33 cellular contexts compared by ENCODE assay signal in genomic region chr10:131560726-131561390, GRCh38.
"Had no signal": no experiment of that assay in that cellular context is flagged by ENCODE, and none has a peak within 500 bp of the region (broad histone marks: within the 10 kb centered on the region; RNA-seq: fewer than 3 reads in every experiment).

No MANE protein-coding gene starts in this region.

- H3K36me3 ChIP-seq: brain microvascular endothelial cell, Peyer's patch, WERI-Rb-1 had no signal

- H3K4me1 ChIP-seq: Peyer's patch had no signal

- H3K27me3 Mint-ChIP-seq: activated CD8-positive, alpha-beta T cell treated with anti-CD3 and anti-CD28 coated beads for 36 hours had no signal

- H3K4me1 Mint-ChIP-seq: activated naive CD8-positive, alpha-beta T cell treated with anti-CD3 and anti-CD28 coated beads for 36 hours; activated T-helper 17 cell treated with anti-CD3 and anti-CD28 coated beads, Interleukin-2, amount 50 U/mL, for 72 hours; T-cell; T-helper 17 cell had no signal

- H3K36me3 Mint-ChIP-seq: activated naive CD8-positive, alpha-beta T cell treated with anti-CD3 and anti-CD28 coated beads for 36 hours; T-cell had no signal

- H3K27me3 ChIP-seq: brain microvascular endothelial cell, Peyer's patch had no signal

- H3K4me3 Mint-ChIP-seq: activated CD8-positive, alpha-beta T cell treated with anti-CD3 and anti-CD28 coated beads for 36 hours; activated naive CD8-positive, alpha-beta T cell treated with anti-CD3 and anti-CD28 coated beads for 36 hours; activated T-cell treated with anti-CD3 and anti-CD28 coated beads, Interleukin-2, amount 50 U/mL, for 72 hours; activated T-helper 17 cell treated with anti-CD3 and anti-CD28 coated beads, Interleukin-2, amount 50 U/mL, for 72 hours; T-cell; T-helper 17 cell had no signal

- FAIRE-seq: K562 had no signal

- DNase-seq: activated CD4-positive, alpha-beta T cell treated with anti-CD3 and anti-CD28 coated beads for 1 hour; activated CD4-positive, alpha-beta T cell treated with anti-CD3 and anti-CD28 coated beads for 48 hours; activated CD4-positive, alpha-beta T cell treated with anti-CD3 and anti-CD28 coated beads, Interleukin-2, amount 50 U/mL, for 4 hours; activated CD4-positive, CD25-positive, alpha-beta regulatory T cell; activated CD8-positive, alpha-beta T cell treated with anti-CD3 and anti-CD28 coated beads for 36 hours; activated effector memory CD4-positive, alpha-beta T cell treated with anti-CD3 and anti-CD28 coated beads, Interleukin-2, amount 50 U/mL, for 16 hours; activated naive CD4-positive, alpha-beta T cell; activated naive CD4-positive, alpha-beta T cell treated with anti-CD3 and anti-CD28 coated beads, Interleukin-2, amount 50 U/mL, for 16 hours; activated naive CD8-positive, alpha-beta T cell treated with anti-CD3 and anti-CD28 coated beads for 36 hours; activated T-cell treated with anti-CD3 and anti-CD28 coated beads, Interleukin-2, amount 50 U/mL, for 1 hour; activated T-cell treated with anti-CD3 and anti-CD28 coated beads, Interleukin-2, amount 50 U/mL, for 72 hours; amniotic stem cell; aorta; brain microvascular endothelial cell; central memory CD4-positive, alpha-beta T cell; NCI-H1092 treated with DMSO at 0.1 percent for 48 hours; NCI-H1417; NCI-H146; NCI-H2029 treated with DMSO at 0.1 percent for 48 hours; NCI-H2107; NCI-H2171; NCI-H446 treated with DMSO at 0.1 percent for 48 hours; NCI-H524; NCI-H69; RPMI8226; SIG-M5; T-cell; T-helper 17 cell; WERI-Rb-1 had no signal

- H3K9me3 ChIP-seq: Peyer's patch had no signal

- ATAC-seq: activated CD8-positive, alpha-beta T cell treated with anti-CD3 and anti-CD28 coated beads for 36 hours; activated T-cell treated with anti-CD3 and anti-CD28 coated beads, Interleukin-2, amount 50 U/mL, for 72 hours; activated T-helper 17 cell treated with anti-CD3 and anti-CD28 coated beads, Interleukin-2, amount 50 U/mL, for 72 hours; K562; SK-N-SH treated with all-trans-retinoic acid at 6 μM for 48 hours; T-cell; T-helper 17 cell had no signal

- H3K27ac Mint-ChIP-seq: activated CD8-positive, alpha-beta T cell treated with anti-CD3 and anti-CD28 coated beads for 36 hours; activated naive CD8-positive, alpha-beta T cell treated with anti-CD3 and anti-CD28 coated beads for 36 hours; activated T-cell treated with anti-CD3 and anti-CD28 coated beads, Interleukin-2, amount 50 U/mL, for 72 hours; activated T-helper 17 cell treated with anti-CD3 and anti-CD28 coated beads, Interleukin-2, amount 50 U/mL, for 72 hours; T-cell; T-helper 17 cell had no signal

- H3K4me3 ChIP-seq: K562, Peyer's patch had no signal

- H3K27ac ChIP-seq: brain microvascular endothelial cell, Peyer's patch, WERI-Rb-1 had no signal
